In genomic region chr16:82071421-82071820, GRCh38 we compare ENCODE assay signal across 27 cellular contexts. TPM values are rescaled to one million over a fixed set of nuclear protein-coding genes. Genes with fewer than 3 reads are reported as not detected.
A peak's percentile ranks its signal among the peaks of the same experiment; 100 is the strongest.
DNase-seq lines count a peak whose midpoint lies in the region; ATAC-seq and TF ChIP-seq lines count a peak whose summit lies in the region.
"Had no signal": no experiment of that assay in that cellular context is flagged by ENCODE, and none has a peak within 500 bp of the region (broad histone marks: within the 10 kb centered on the region; RNA-seq: fewer than 3 reads in every experiment).

No MANE protein-coding gene starts in this region.

- H3K27me3 Mint-ChIP-seq in natural killer cell (ENCODE audit: low read depth in 2 of 2), result peaks cover 17 to 34% of the 10 kb centered on the region in 2 donors

- no peak for ATAC-seq in natural killer cell
- ATAC-seq in HG03521 (IDR thresholded peaks at IDR 0.05; ENCODE audit: unreplicated experiment), result no peak
- ATAC-seq: activated naive CD8-positive, alpha-beta T cell treated with anti-CD3 and anti-CD28 coated beads, Interleukin-2, amount 50 U/mL, for 24 hours; CD8-positive, alpha-beta T cell; left colon had no signal

- no peak overlapping the region for H3K4me3 Mint-ChIP-seq in natural killer cell
- H3K4me3 Mint-ChIP-seq: activated CD4-positive, alpha-beta memory T cell treated with anti-CD3 and anti-CD28 coated beads, Interleukin-2, amount 10 ng/mL, durations not matched to agents 7 days and 5 days; activated naive CD8-positive, alpha-beta T cell treated with anti-CD3 and anti-CD28 coated beads, Interleukin-2, amount 50 U/mL, for 24 hours; CD8-positive, alpha-beta T cell; stimulated activated effector memory CD8-positive, alpha-beta T cell treated with anti-CD3 and anti-CD28 coated beads, Interleukin-12 subunit alpha, Interleukin-12 subunit beta, amount 100 ng/mL, for 72 hours had no signal

- no peaks in the 10 kb centered on the region for H3K36me3 Mint-ChIP-seq in natural killer cell
- H3K36me3 Mint-ChIP-seq: CD8-positive, alpha-beta T cell; stimulated activated effector memory CD8-positive, alpha-beta T cell treated with anti-CD3 and anti-CD28 coated beads, Interleukin-12 subunit alpha, Interleukin-12 subunit beta, amount 100 ng/mL, for 72 hours had no signal

- H3K27me3 ChIP-seq in AG04450 (ENCODE audit: control insufficient read depth, insufficient read depth, low read length), result no peaks in the 10 kb centered on the region
- H3K27me3 ChIP-seq: BE2C, neutrophil, right lobe of liver had no signal

- H3K9me3 ChIP-seq in AG04450 (ENCODE audit: control insufficient read depth, insufficient read depth, low read length), result no peaks in the 10 kb centered on the region
- H3K9me3 ChIP-seq: BE2C, neutrophil, prostate gland, right lobe of liver had no signal

- H3K4me3 ChIP-seq in AG04450 (ENCODE audit: low read depth, low read length), result no peak overlapping the region
- no peak overlapping the region for H3K4me3 ChIP-seq in epithelial cell of esophagus (ENCODE audit: low read length)
- H3K4me3 ChIP-seq: prostate gland, right lobe of liver had no signal

- intact Hi-C loops in natural killer cell (cut with micrococcal nuclease), result no loop called here

- no peaks in the 10 kb centered on the region for H3K4me1 Mint-ChIP-seq in natural killer cell

- peak overlapping the region; percentile 24 for H3K27ac ChIP-seq in AG04450 (ENCODE audit: low read depth, low read length)
- H3K27ac ChIP-seq: neutrophil, prostate gland had no signal

- no peaks in the 10 kb centered on the region for H3K9me3 Mint-ChIP-seq in natural killer cell
- H3K9me3 Mint-ChIP-seq: activated CD4-positive, alpha-beta memory T cell treated with anti-CD3 and anti-CD28 coated beads, Interleukin-2, amount 10 ng/mL, durations not matched to agents 7 days and 5 days; CD8-positive, alpha-beta T cell had no signal

- no peak overlapping the region for H3K27ac Mint-ChIP-seq in natural killer cell
- H3K27ac Mint-ChIP-seq: activated CD4-positive, alpha-beta memory T cell treated with anti-CD3 and anti-CD28 coated beads, Interleukin-2, amount 10 ng/mL, durations not matched to agents 7 days and 5 days; activated naive CD8-positive, alpha-beta T cell treated with anti-CD3 and anti-CD28 coated beads, Interleukin-2, amount 50 U/mL, for 24 hours; CD8-positive, alpha-beta T cell; stimulated activated effector memory CD8-positive, alpha-beta T cell treated with anti-CD3 and anti-CD28 coated beads, Interleukin-12 subunit alpha, Interleukin-12 subunit beta, amount 100 ng/mL, for 72 hours had no signal

- DNase-seq in AG04450 (ENCODE audit: low read depth, low spot score) (no peak), LHCN-M2 (ENCODE audit: low read depth) (peak; percentile 70), epithelial cell of esophagus (ENCODE audit: low read depth) (peak; percentile 81), myocyte (ENCODE audit: low read depth) (peak; percentile 68), natural killer cell (no peak), nucleus accumbens (lab: John Stamatoyannopoulos, UW) (no peak)
- DNase-seq in stimulated activated CD4-positive, alpha-beta T cell treated with anti-CD3 and anti-CD28 coated beads, Interleukin-15, amount 100 ng/mL, for 24 hours, result no peak
- DNase-seq: activated CD4-positive, alpha-beta memory T cell treated with anti-CD3 and anti-CD28 coated beads, Interleukin-2, amount 10 ng/mL, durations not matched to agents 7 days and 5 days; activated CD8-positive, alpha-beta memory T cell treated with anti-CD3 and anti-CD28 coated beads, Interleukin-2, amount 50 U/mL, for 4 hours; activated naive CD4-positive, alpha-beta T cell; activated naive CD8-positive, alpha-beta T cell treated with anti-CD3 and anti-CD28 coated beads, Interleukin-2, amount 50 U/mL, for 24 hours; BE2C; CD8-positive, alpha-beta T cell; hypothalamus; Kasumi-1; left colon; MV-4-11; NCI-H1436 treated with DMSO at 0.1 percent for 48 hours; NCI-H2107; NCI-H446 treated with DMSO at 0.1 percent for 48 hours; right lobe of liver; SHP77 treated with DMSO at 0.1 percent for 48 hours; trophoblast cell had no signal

- CTCF ChIA-PET in AG04450 (lab: Charles Lee), result no interaction called here

- no peak for TF ChIP-seq CTCF in AG04450 (IDR thresholded peaks at IDR 0.05; ENCODE audit: low read depth, low read length)
- TF ChIP-seq CTCF in epithelial cell of esophagus (IDR thresholded peaks at IDR 0.05; ENCODE audit: insufficient read depth, low read depth, low read length, missing control alignments), result no peak
- TF ChIP-seq CTCF in natural killer cell (IDR thresholded peaks at IDR 0.05), result no peak

- POLR2A ChIA-PET in AG04450 (lab: Yijun Ruan, JAX), result no interaction called here

RNA-seq across cellular contexts. Expression of gene HSD17B2, which starts 36.4 kb away (rescaled TPM):
- polyA plus RNA-seq in AG04450 (2011; rRNA removed), result 14.0 and 14.1 TPM in 2 replicates
- polyA minus RNA-seq in AG04450 (2011; rRNA and poly(A)+ RNA removed), result 11.7 and 12.6 TPM in 2 replicates
- 3.0 and 6.5 TPM in 2 replicates for total RNA-seq in LHCN-M2 (2014; rRNA removed)
- 1.5 TPM for polyA plus RNA-seq in LHCN-M2 (2012)
- total RNA-seq in myocyte, result 4.1 and 6.0 TPM in 2 replicates
- polyA plus RNA-seq in myocyte (2012), result 10.9 TPM
- total RNA-seq in natural killer cell, result not detected
- total RNA-seq: activated CD4-positive, alpha-beta memory T cell treated with anti-CD3 and anti-CD28 coated beads, Interleukin-2, amount 10 ng/mL, durations not matched to agents 7 days and 5 days; CD8-positive, alpha-beta T cell had no signal

Comparison
In these comparisons a context has a peak if more than half of its experiments do, and no peak if none do; other contexts are left out.
1. DNase-seq: peak in LHCN-M2 (single experiment), epithelial cell of esophagus (single experiment) and myocyte (single experiment); none in AG04450 (single experiment), natural killer cell (single experiment), nucleus accumbens (0 of 56) and stimulated activated CD4-positive, alpha-beta T cell treated with anti-CD3 and anti-CD28 coated beads, Interleukin-15, amount 100 ng/mL, for 24 hours (single experiment).